ENCODE assay signal across 22 cellular contexts in the genomic region with DNA sequence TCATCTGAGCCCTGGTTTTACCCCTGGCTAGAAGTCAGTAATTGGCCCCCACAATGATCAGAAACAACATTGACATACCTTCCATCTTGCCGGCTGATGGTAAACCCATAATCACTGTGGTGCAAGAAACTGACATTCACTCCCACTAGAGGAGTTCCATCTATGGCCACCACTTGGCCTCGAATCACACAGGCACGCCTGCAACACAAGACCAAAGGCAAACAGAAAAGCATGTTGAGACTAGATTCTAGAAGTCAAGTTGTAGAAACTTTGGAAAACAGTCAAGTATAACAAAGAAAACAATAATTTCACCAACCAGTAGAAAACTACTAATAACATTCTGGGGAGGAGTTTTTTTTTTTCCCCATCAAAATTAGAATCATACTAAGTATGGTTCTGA.
"Had no signal": no experiment of that assay in that cellular context is flagged by ENCODE, and none has a peak within 500 bp of the region (broad histone marks: within the 10 kb centered on the region; RNA-seq: fewer than 3 reads in every experiment).

No MANE protein-coding gene starts in this region.

- DNase-seq: Kasumi-1; NCI-H1092; NCI-H1105 treated with DMSO at 0.1 percent for 48 hours; NCI-H1417 treated with DMSO at 0.1 percent for 48 hours; NCI-H146; NCI-H1694 treated with DMSO at 0.1 percent for 48 hours; NCI-H1930; NCI-H2081; NCI-H2107; NCI-H524; NCI-H526 treated with DMSO at 0.1 percent for 48 hours; NCI-H748 treated with DMSO at 0.1 percent for 48 hours; NK-92 treated with Interleukin-12 subunit alpha and Interleukin-12 subunit beta, amount 100 ng/mL, for 24 hours; PC-3; SHP77; SK-N-SH had no signal

- H3K27ac Mint-ChIP-seq: IgD-negative memory B cell had no signal

- H3K27me3 Mint-ChIP-seq: IgD-negative memory B cell had no signal

- H3K27ac ChIP-seq: HL-60, KMS-11, RWPE1 had no signal

- H3K4me3 Mint-ChIP-seq: IgD-negative memory B cell had no signal

- H3K4me1 Mint-ChIP-seq: IgD-negative memory B cell had no signal

- H3K4me2 ChIP-seq: KMS-11, SK-N-SH had no signal

- H3K9ac ChIP-seq: KMS-11, SK-N-SH had no signal

- H3K4me3 ChIP-seq: K562 had no signal

- H3K36me3 Mint-ChIP-seq: IgD-negative memory B cell had no signal

- H3K9me3 ChIP-seq: SK-N-SH had no signal

- FAIRE-seq: HTR-8/SVneo, K562 had no signal
